In genomic region chr7:33669251-33669670, GRCh38 we compare ENCODE assay signal across 12 cellular contexts.
DNase-seq lines count a peak whose midpoint lies in the region; ATAC-seq and TF ChIP-seq lines count a peak whose summit lies in the region.
"Had no signal": no experiment of that assay in that cellular context is flagged by ENCODE, and none has a peak within 500 bp of the region (broad histone marks: within the 10 kb centered on the region; RNA-seq: fewer than 3 reads in every experiment).

No MANE protein-coding gene starts in this region.

- no peaks in the 10 kb centered on the region for H3K36me3 ChIP-seq in IMR-90 (ENCODE audit: control insufficient read depth, insufficient read depth, low read length)
- H3K36me3 ChIP-seq: heart right ventricle, stomach had no signal

- no peak overlapping the region for H3K4me3 ChIP-seq in IMR-90 (ENCODE audit: insufficient read depth, low read depth, low read length)
- H3K4me3 ChIP-seq: heart right ventricle, stomach had no signal

- peak overlapping the region; percentile 18; the same call in 1 of the 2 replicates for H3K4me2 ChIP-seq in IMR-90 (ENCODE audit: low read depth, low read length)
- H3K4me2 ChIP-seq: KMS-11 had no signal

- TF ChIP-seq POLR2A in IMR-90 (IDR thresholded peaks at IDR 0.05; ENCODE audit: low read depth, low read length), result no peak

- no peak overlapping the region for H2BK5ac ChIP-seq in IMR-90 (ENCODE audit: low read depth, low read length, poor library complexity, severe bottlenecking)

- no peak for TF ChIP-seq RAD21 in IMR-90 (IDR thresholded peaks at IDR 0.05; ENCODE audit: low read length)

- H2BK120ac ChIP-seq in IMR-90 (ENCODE audit: low read depth, low read length), result no peak overlapping the region; the same call in 1 of the 2 replicates

- H3K9me3 ChIP-seq in IMR-90 (ENCODE audit: control insufficient read depth, insufficient read depth, low read length), result no peaks in the 10 kb centered on the region
- H3K9me3 ChIP-seq: heart right ventricle, stomach had no signal

- CTCF ChIA-PET in IMR-90 (lab: Yijun Ruan, JAX), result no interaction called here

- H4K8ac ChIP-seq in IMR-90 (ENCODE audit: low read depth in 2 of 2, low read length in 2 of 2), result 0 out of 4 replicates have a peak overlapping the region, but pooled peaks of 1 of the 2 experiments have one; percentile 17

- no peaks in the 10 kb centered on the region for H3K9me1 ChIP-seq in IMR-90 (ENCODE audit: insufficient read depth, low read length)

- peak overlapping the region; percentile 51; the same call in 1 of the 2 replicates for H3K23ac ChIP-seq in IMR-90 (ENCODE audit: low read depth, low read length)

- 0 out of 2 replicates have a peak overlapping the region, but pooled peaks have one; percentile 31 for H2BK20ac ChIP-seq in IMR-90 (ENCODE audit: low read depth, low read length)

- POLR2A ChIA-PET in IMR-90 (lab: Charles Lee; ENCODE audit: unreplicated experiment), result no interaction called here

- H3K27me3 ChIP-seq in IMR-90 (ENCODE audit: control insufficient read depth, insufficient read depth, low read length), result no peaks in the 10 kb centered on the region
- H3K27me3 ChIP-seq: heart right ventricle, stomach had no signal

- peak overlapping the region; percentile 65; the same call in 1 of the 2 replicates for H3K14ac ChIP-seq in IMR-90 (replicated peaks; ENCODE audit: low read depth, low read length)

- DNase-seq in IMR-90 (no peak), NCI-H748 treated with DMSO at 0.1 percent for 48 hours (lab: John Stamatoyannopoulos, UW) (peak; percentile 82), epithelial cell of prostate (ENCODE audit: low read depth, low spot score) (peak; percentile 27), renal cortical epithelial cell (ENCODE audit: low read depth) (peak; percentile 61), pons (ENCODE audit: low spot score) (no peak), GF-D8 (lab: John Stamatoyannopoulos, UW) (no peak)
- DNase-seq in activated CD4-positive, CD25-positive, alpha-beta regulatory T cell treated with anti-CD3 and anti-CD28 coated beads, Interleukin-2, amount 50 U/mL, for 72 hours, result no peak
- DNase-seq: heart right ventricle, stomach had no signal

- no peak overlapping the region for H2AK5ac ChIP-seq in IMR-90 (ENCODE audit: low read depth, low read length)

- no peak overlapping the region for H2BK15ac ChIP-seq in IMR-90 (ENCODE audit: low read depth, low read length)

- no peak overlapping the region for H3K4ac ChIP-seq in IMR-90 (ENCODE audit: low read depth, low read length)

- H3K56ac ChIP-seq in IMR-90 (ENCODE audit: extremely low read depth, insufficient read depth, low read length), result no peak overlapping the region

- H4K91ac ChIP-seq in IMR-90 (ENCODE audit: insufficient read depth, low read depth, low read length), result no peak overlapping the region

- no peaks in the 10 kb centered on the region for H3K79me1 ChIP-seq in IMR-90 (ENCODE audit: low read depth in 1 of 2, low read length in 2 of 2)

- H4K20me1 ChIP-seq in IMR-90 (ENCODE audit: insufficient read depth, low read length), result no peaks in the 10 kb centered on the region

- no peak overlapping the region for H2AFZ ChIP-seq in IMR-90 (replicated peaks; ENCODE audit: low read length, poor library complexity)

- no peak overlapping the region for H3K9ac ChIP-seq in IMR-90 (ENCODE audit: low read depth, low read length)
- H3K9ac ChIP-seq: KMS-11 had no signal

- TF ChIP-seq CTCF in IMR-90 (conservative IDR thresholded peaks at IDR 0.05; ENCODE audit: low read depth, low read length), result no peak

- H3K4me1 ChIP-seq in IMR-90 (ENCODE audit: control insufficient read depth, insufficient read depth, low read length), result no peaks in the 10 kb centered on the region; the same call in none of the 2 replicates
- H3K4me1 ChIP-seq: heart right ventricle had no signal

- no peak overlapping the region for H2AK9ac ChIP-seq in IMR-90 (replicated peaks; ENCODE audit: low read depth, low read length, poor library complexity)

- intact Hi-C loops in IMR-90 (cut with micrococcal nuclease), result no loop called here

- no peak overlapping the region for H3K18ac ChIP-seq in IMR-90 (ENCODE audit: low read depth, low read length)

- BruUV-seq in IMR-90 (replicated peaks; lab: Mats Ljungman, UMichigan), result no TSS peak

- in situ Hi-C loops in IMR-90 (cut with MboI; ENCODE audit: low sequenced_read_pairs), result no loop called here

- ATAC-seq in IMR-90 (ENCODE audit: low read depth), result peak; percentile 57
- no peak for ATAC-seq in GM19035 (IDR thresholded peaks at IDR 0.05; ENCODE audit: unreplicated experiment)
- ATAC-seq: heart right ventricle had no signal

- 33% methylated on average over 1 of the region's 5 CpGs; no CpG with 5 or more reads in 1 of the 2 experiments for WGBS in IMR-90 (ENCODE audit: extremely low coverage in 2 of 2, insufficient read length in 1 of 2), 2 experiments

- H3K27ac ChIP-seq in IMR-90 (ENCODE audit: insufficient read depth, low read length) (no peak overlapping the region), epithelial cell of prostate (no peak overlapping the region)
- H3K27ac ChIP-seq: heart right ventricle, KMS-11, stomach, VCaP had no signal

- dilution Hi-C loops in IMR-90 (cut with HindIII; ENCODE audit: low sequenced_read_pairs, unreplicated experiment), result no loop called here

- no peak overlapping the region for H4K5ac ChIP-seq in IMR-90 (ENCODE audit: low read depth, low read length)

TF ChIP-seq in IMR-90, 13 proteins besides CTCF, POLR2A, EP300 and RAD21:
- TF ChIP-seq FOS (IDR thresholded peaks at IDR 0.05; ENCODE audit: low read depth, low read length) (no peak), CEBPB (IDR thresholded peaks at IDR 0.05; ENCODE audit: low read depth, low read length) (no peak), CHD1 (IDR thresholded peaks at IDR 0.05; ENCODE audit: low read depth, low read length) (no peak), RCOR1 (IDR thresholded peaks at IDR 0.05; ENCODE audit: insufficient replicate concordance, low read length) (no peak), RFX5 (IDR thresholded peaks at IDR 0.05; ENCODE audit: low read depth, low read length) (no peak), BHLHE40 (IDR thresholded peaks at IDR 0.05; ENCODE audit: low read depth, low read length) (no peak)

Comparison
In these comparisons a context has a peak if more than half of its experiments do, and no peak if none do; other contexts are left out.
1. DNase-seq: peak in NCI-H748 treated with DMSO at 0.1 percent for 48 hours (single experiment), epithelial cell of prostate (single experiment) and renal cortical epithelial cell (single experiment); none in IMR-90 (single experiment), activated CD4-positive, CD25-positive, alpha-beta regulatory T cell treated with anti-CD3 and anti-CD28 coated beads, Interleukin-2, amount 50 U/mL, for 72 hours (single experiment), pons (single experiment) and GF-D8 (single experiment).